ENCODE assay signal across 11 cellular contexts in the genomic region with DNA sequence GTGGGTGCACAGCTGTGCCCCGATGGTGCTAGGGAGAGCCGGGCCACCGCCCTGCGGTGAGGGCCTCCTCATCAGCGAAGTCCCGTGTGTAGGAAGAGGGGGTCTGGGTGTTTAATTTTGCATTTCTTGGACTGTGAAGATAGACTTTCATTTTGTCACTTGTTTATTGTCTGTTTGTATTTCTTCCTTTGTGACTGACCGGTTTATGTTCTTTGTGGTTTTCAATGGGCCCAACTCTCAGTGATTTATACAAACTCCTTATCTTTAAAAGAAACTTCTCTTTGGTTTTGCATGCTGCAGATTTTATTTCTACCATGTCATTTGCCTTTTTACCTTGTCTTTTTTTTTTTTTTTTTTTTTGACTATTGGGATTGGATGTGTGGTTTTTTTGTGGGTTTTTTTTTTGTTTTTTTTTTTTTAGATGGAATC.
A peak's percentile ranks its signal among the peaks of the same experiment; 100 is the strongest.
DNase-seq lines count a peak whose midpoint lies in the region; ATAC-seq and TF ChIP-seq lines count a peak whose summit lies in the region.
"Had no signal": no experiment of that assay in that cellular context is flagged by ENCODE, and none has a peak within 500 bp of the region (broad histone marks: within the 10 kb centered on the region; RNA-seq: fewer than 3 reads in every experiment).

No MANE protein-coding gene starts in this region.

- H3K4me1 Mint-ChIP-seq in H9 (peaks cover 8 to 14% of the 10 kb centered on the region in 2 experiments; a peak in 3 of 4 replicates), brain (peaks cover 25% of the 10 kb centered on the region)

- no peaks in the 10 kb centered on the region for H3K23me2 ChIP-seq in H9 (ENCODE audit: insufficient read length, low read depth, low read length, poor library complexity, severe bottlenecking)

- no peaks in the 10 kb centered on the region for H3K27me3 ChIP-seq in H9 (ENCODE audit: insufficient read depth, low read length)
- no peaks in the 10 kb centered on the region for H3K27me3 ChIP-seq in right lobe of liver

- no peak overlapping the region for H4K91ac ChIP-seq in H9 (ENCODE audit: insufficient read length, low read depth, low read length)

- no peak overlapping the region for H4K5ac ChIP-seq in H9 (ENCODE audit: insufficient read length, low read depth, low read length)

- H3K4me2 ChIP-seq in H9 (ENCODE audit: insufficient read depth, insufficient read length, low read length) = no peak overlapping the region

- H3K4me3 Mint-ChIP-seq in H9 (no peak overlapping the region), brain (peak overlapping the region in 1 of 5 experiments; percentile 66)

- H3K9me3 ChIP-seq in H9 (ENCODE audit: control insufficient read depth, low read depth, low read length) (no peaks in the 10 kb centered on the region), right lobe of liver (no peaks in the 10 kb centered on the region)

- H4K20me1 ChIP-seq in H9 (ENCODE audit: control insufficient read depth, insufficient read depth, insufficient read length) = no peaks in the 10 kb centered on the region

- no peak overlapping the region for H2BK20ac ChIP-seq in H9 (ENCODE audit: low read depth, low read length, poor library complexity, severe bottlenecking)

- no peak overlapping the region for H2AFZ ChIP-seq in H9 (ENCODE audit: low read length)

- intact Hi-C loops in right lobe of liver (cut with DNase I) = no loop called here

- no peak overlapping the region for H3K23ac ChIP-seq in H9 (ENCODE audit: insufficient read length, low read depth, low read length)

- DNase-seq in H9 = no peak
- no peak for DNase-seq in right lobe of liver
- no peak for DNase-seq in SIG-M5 (lab: John Stamatoyannopoulos, UW)
- DNase-seq in cerebellar cortex (ENCODE audit: low spot score) = no peak
- DNase-seq: GDM1; NCI-H146; stimulated activated CD4-positive, alpha-beta T cell treated with anti-CD3 and anti-CD28 coated beads, Interleukin-4, amount 100 ng/mL, for 24 hours had no signal

- no peak for TF ChIP-seq CTCF in H9 (conservative IDR thresholded peaks at IDR 0.05)
- TF ChIP-seq CTCF in brain (conservative IDR thresholded peaks at IDR 0.05) = no peak
- TF ChIP-seq CTCF in right lobe of liver (IDR thresholded peaks at IDR 0.05) = no peak

- H3K27ac Mint-ChIP-seq in H9 = peak overlapping the region in 2 of 3 experiments; percentile 12 to 75; a peak in 4 of 7 replicates
- peak overlapping the region in 4 of 5 experiments; percentile 7 to 87 (median 58) for H3K27ac Mint-ChIP-seq in brain

- peaks cover 2% of the 10 kb centered on the region; the same call in 1 of the 2 replicates for H3K79me2 ChIP-seq in H9 (ENCODE audit: insufficient read depth, low read length)

- H3K4me3 ChIP-seq in right lobe of liver = peak overlapping the region; percentile 12 to 53 (median 52)

- no peak overlapping the region for H3K56ac ChIP-seq in H9 (ENCODE audit: insufficient read length, low read depth, low read length)

- ATAC-seq in right lobe of liver (no peak), HG03039 (IDR thresholded peaks at IDR 0.05; ENCODE audit: unreplicated experiment) (no peak), HG03095 (IDR thresholded peaks at IDR 0.05; ENCODE audit: unreplicated experiment) (no peak)

- H3K4me1 ChIP-seq in H9 (ENCODE audit: insufficient read depth, low read length) (no peaks in the 10 kb centered on the region), right lobe of liver (peaks cover 0 to 77% (median 34%) of the 10 kb centered on the region in 4 donors)

- no peak overlapping the region for H3K18ac ChIP-seq in H9 (ENCODE audit: insufficient read length, low read depth, low read length)

- no peak overlapping the region for H3K4ac ChIP-seq in H9 (ENCODE audit: low read depth, low read length)

- peaks cover 0 to 25% (median 10%) of the 10 kb centered on the region in 4 donors for H3K36me3 ChIP-seq in right lobe of liver

- H2BK12ac ChIP-seq in H9 (ENCODE audit: insufficient read length, low read depth, low read length) = no peak overlapping the region

- TF ChIP-seq POLR2A in right lobe of liver (IDR thresholded peaks at IDR 0.05) = no peak

- H2BK5ac ChIP-seq in H9 (ENCODE audit: insufficient read length, low read length) = no peak overlapping the region

- H3K27ac ChIP-seq in H9 (ENCODE audit: insufficient read length, low read depth, low read length) = no peak overlapping the region
- H3K27ac ChIP-seq in right lobe of liver = peak overlapping the region; percentile 64 to 84 (median 77)
- peak overlapping the region; percentile 78 for H3K27ac ChIP-seq in temporal lobe (ENCODE audit: low read depth, low read length)

- no peak overlapping the region for H4K8ac ChIP-seq in H9 (replicated peaks; ENCODE audit: insufficient read length, low read depth, low read length)

- no peak overlapping the region for H3T11ph ChIP-seq in H9 (ENCODE audit: low read length)

- no peak overlapping the region for H2BK15ac ChIP-seq in H9 (ENCODE audit: low read depth, low read length)

- no peak overlapping the region for H2BK120ac ChIP-seq in H9 (ENCODE audit: low read depth, low read length, poor library complexity, severe bottlenecking)

- H3K14ac ChIP-seq in H9 (ENCODE audit: insufficient read depth, low read length) = no peak overlapping the region

- peaks cover 0 to 2% of the 10 kb centered on the region in 2 experiments; a peak in 1 of 5 replicates for H3K9me3 Mint-ChIP-seq in H9
- H3K9me3 Mint-ChIP-seq in brain = no peaks in the 10 kb centered on the region

- H3K27me3 Mint-ChIP-seq in H9 (ENCODE audit: low read depth) = no peaks in the 10 kb centered on the region; the same call in 1 of the 2 replicates
- H3K27me3 Mint-ChIP-seq in brain = no peaks in the 10 kb centered on the region

- WGBS in H9 (ENCODE audit: extremely low coverage, insufficient read length, low lambda C conversion rate) = no CpG with 5 or more reads among the region's 7 CpGs
- 42% methylated on average over 1 of the region's 7 CpGs for WGBS in right lobe of liver (ENCODE audit: insufficient coverage, low coverage, low lambda C conversion rate, missing lambda C conversion rate)

- peaks cover 14% of the 10 kb centered on the region for H3K79me1 ChIP-seq in H9 (ENCODE audit: insufficient read depth, low read depth, low read length, poor library complexity, severe bottlenecking)

- peaks cover 7 to 47% (median 22%) of the 10 kb centered on the region in 3 experiments; a peak in 6 of 7 replicates for H3K36me3 Mint-ChIP-seq in H9 (ENCODE audit: insufficient read depth in 1 of 3, low read depth in 3 of 3)
- no peaks in the 10 kb centered on the region for H3K36me3 Mint-ChIP-seq in brain

- H2AK5ac ChIP-seq in H9 (ENCODE audit: insufficient read length, low read length) = no peak overlapping the region

- no peak overlapping the region for H3K9ac ChIP-seq in H9 (ENCODE audit: extremely low read depth, insufficient read length, low read length)
